ENCODE assay signal across 11 cellular contexts in the genomic region with DNA sequence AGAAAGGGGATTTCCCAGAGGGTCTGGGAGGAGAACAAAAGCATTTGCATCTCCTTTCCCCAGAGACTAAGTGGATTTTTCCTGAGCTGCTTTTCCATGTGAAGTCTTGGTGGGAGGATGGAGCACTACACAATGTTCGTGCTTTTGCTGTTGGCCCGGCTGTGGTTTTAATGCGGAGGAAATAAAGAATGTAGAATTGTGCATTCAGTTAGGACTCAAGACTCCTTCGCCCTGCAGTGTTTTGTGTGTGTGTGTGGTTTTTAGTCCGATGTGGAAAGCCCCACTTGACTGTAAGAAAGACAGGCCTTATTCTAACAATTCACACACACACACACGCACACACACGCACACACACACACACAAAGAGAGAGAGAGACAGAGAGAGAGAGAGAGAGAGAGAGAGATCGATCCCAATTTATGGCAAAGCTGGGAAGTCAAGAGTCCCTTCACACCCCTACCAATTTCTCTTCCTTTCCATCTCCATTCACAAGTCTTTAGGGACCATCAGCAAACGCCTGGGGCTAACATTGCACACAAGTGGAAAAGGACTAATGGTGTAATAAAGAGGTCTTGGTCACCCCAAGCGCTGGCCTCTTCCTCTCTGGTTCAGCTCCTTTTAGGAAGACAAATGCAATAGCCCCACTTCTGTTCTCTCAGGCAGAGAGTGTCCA. TPM values are rescaled to one million over a fixed set of nuclear protein-coding genes. Genes with fewer than 3 reads are reported as not detected.
A peak's percentile ranks its signal among the peaks of the same experiment; 100 is the strongest.
DNase-seq lines count a peak whose midpoint lies in the region; FAIRE-seq and TF ChIP-seq lines count a peak whose summit lies in the region.
"Had no signal": no experiment of that assay in that cellular context is flagged by ENCODE, and none has a peak within 500 bp of the region (broad histone marks: within the 10 kb centered on the region; RNA-seq: fewer than 3 reads in every experiment).

No MANE protein-coding gene starts in this region.

- H3K36me3 ChIP-seq in neutrophil (no peaks in the 10 kb centered on the region), kidney (ENCODE audit: control insufficient read depth in 1 of 2, insufficient read depth in 2 of 2, low read length in 2 of 2) (no peaks in the 10 kb centered on the region), ovary (no peaks in the 10 kb centered on the region)
- H3K36me3 ChIP-seq: uterus had no signal

- no peaks in the 10 kb centered on the region for H3K27me3 ChIP-seq in neutrophil
- H3K27me3 ChIP-seq in ovary = no peaks in the 10 kb centered on the region
- H3K27me3 ChIP-seq: uterus had no signal

- no peak for TF ChIP-seq POLR2A in ovary (IDR thresholded peaks at IDR 0.05)

- WGBS in ovary, 3 donors = 49 to 52% (median 51%) methylated on average over 10 of the region's 10 CpGs

- DNase-seq in NCI-H526 (lab: John Stamatoyannopoulos, UW) = peak; percentile 29 to 47
- DNase-seq in NCI-H526 treated with DMSO at 0.1 percent for 48 hours (lab: John Stamatoyannopoulos, UW) = no peak
- DNase-seq in RPMI7951 (ENCODE audit: low read depth) = peak; percentile 69
- DNase-seq in dermis blood vessel endothelial cell = peak; percentile 69
- no peak for DNase-seq in GM13976 (ENCODE audit: low spot score)
- no peak for DNase-seq in kidney
- no peak for DNase-seq in ovary
- DNase-seq: 8988T; stimulated activated CD4-positive, alpha-beta T cell treated with anti-CD3 and anti-CD28 coated beads, Interleukin-12 subunit alpha, Interleukin-12 subunit beta, amount 100 ng/mL, for 4 hours; uterus had no signal

- H3K4me1 ChIP-seq in neutrophil (ENCODE audit: control insufficient read depth in 1 of 2, insufficient read depth in 1 of 2, low read depth in 1 of 2, low read length in 1 of 2) (peaks cover 37 to 56% of the 10 kb centered on the region in 2 experiments), kidney (ENCODE audit: control insufficient read depth in 1 of 2, insufficient read depth in 1 of 2, low read depth in 1 of 2, low read length in 2 of 2) (no peaks in the 10 kb centered on the region), ovary (ENCODE audit: insufficient read depth) (no peaks in the 10 kb centered on the region)
- H3K4me1 ChIP-seq: uterus had no signal

- no peak overlapping the region for H3K9ac ChIP-seq in kidney (ENCODE audit: low read length in 2 of 2)

- intact Hi-C loops in kidney (cut with DNase I) (no loop called here), ovary (cut with DNase I) (loop anchor here in 3 of 4 donors (5.0 kb wide), 2 partner anchors 101 to 106 kb away; no protein-coding TSS in a partner anchor)

- H3K9me3 ChIP-seq in neutrophil = no peaks in the 10 kb centered on the region
- H3K9me3 ChIP-seq in kidney (ENCODE audit: control insufficient read depth in 1 of 2, low read length in 2 of 2) = no peaks in the 10 kb centered on the region
- H3K9me3 ChIP-seq in ovary = no peaks in the 10 kb centered on the region
- H3K9me3 ChIP-seq: uterus had no signal

- H3K27ac ChIP-seq in neutrophil (peak overlapping the region; percentile 70), kidney (ENCODE audit: low read depth in 2 of 2, low read length in 2 of 2) (no peak overlapping the region), ovary (no peak overlapping the region)
- H3K27ac ChIP-seq: uterus had no signal

- no peak for FAIRE-seq in kidney (lab: Jason Lieb, UNC)

- TF ChIP-seq CTCF in neutrophil (IDR thresholded peaks at IDR 0.05) (no peak), GM13976 (IDR thresholded peaks at IDR 0.05; ENCODE audit: borderline replicate concordance, control extremely low read depth, extremely low read depth, insufficient read depth, missing control alignments) (no peak), kidney (IDR thresholded peaks at IDR 0.05; ENCODE audit: borderline replicate concordance, extremely low read depth, insufficient read depth) (no peak), ovary (IDR thresholded peaks at IDR 0.05) (no peak)

- H3K4me3 ChIP-seq in neutrophil (ENCODE audit: low read depth in 1 of 2, low read length in 1 of 2) (peak overlapping the region; percentile 30 to 38), kidney (ENCODE audit: low read length in 2 of 2) (no peak overlapping the region), ovary (no peak overlapping the region)
- H3K4me3 ChIP-seq: uterus had no signal

- in situ Hi-C loops in GM13976 (cut with MboI; ENCODE audit: low sequenced_read_pairs, unreplicated experiment) = no loop called here

- no peak for TF ChIP-seq EP300 in ovary (IDR thresholded peaks at IDR 0.05)

RNA-seq across cellular contexts. Expression of a gene that starts 44.2 kb away (rescaled TPM):
- 0.29 TPM in 1 of 2 replicates, not detected in the other for total RNA-seq in RPMI7951 (2014; rRNA removed; shearing (Covaris generic))
- total RNA-seq in dermis blood vessel endothelial cell (not detected in 2 replicates), kidney (0.50 TPM), ovary (under 1 TPM in 5 of 7 donors, not detected in 2; 0.45 to 0.82 (median 0.57) TPM)
- polyA plus RNA-seq in kidney (ENCODE audit: insufficient read depth, low read depth, low replicate concordance) (not detected), ovary (under 1 TPM in 1 of 2 donors, not detected in 1; 0.12 TPM)

Comparison
In these comparisons a context has a peak if more than half of its experiments do, and no peak if none do; other contexts are left out.
1. DNase-seq: peak in NCI-H526 (2 of 2), RPMI7951 (single experiment) and dermis blood vessel endothelial cell (single experiment); none in NCI-H526 treated with DMSO at 0.1 percent for 48 hours (single experiment), GM13976 (single experiment), kidney (single experiment) and ovary (0 of 5).
2. H3K4me3 ChIP-seq: peak in neutrophil (2 of 2); none in kidney (0 of 2) and ovary (single experiment).